ENCODE assay signal across 1 cellular context in the genomic region with DNA sequence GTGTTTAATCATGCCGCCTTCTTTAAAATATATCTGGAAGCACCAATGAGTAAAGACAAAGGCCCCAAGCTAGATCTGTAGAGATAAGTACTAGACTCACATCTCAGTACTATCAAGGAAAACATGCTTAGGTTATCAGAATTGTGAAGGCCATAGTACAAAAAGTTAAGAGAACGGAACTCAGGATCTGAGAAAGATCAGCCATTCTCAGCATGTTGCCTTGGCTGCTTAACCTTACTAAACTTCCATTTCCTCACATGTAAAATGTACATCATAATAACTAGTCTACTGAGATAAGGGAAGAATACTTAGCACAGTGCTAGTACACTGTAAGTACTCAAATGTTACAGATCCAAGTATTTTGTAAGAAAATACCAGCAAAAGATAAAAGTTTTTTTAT.
TF ChIP-seq lines count a peak whose summit lies in the region.

No MANE protein-coding gene starts in this region.

TF ChIP-seq in GM12878, 131 proteins besides CTCF, POLR2A, EP300 and RAD21:
- TF ChIP-seq POLR2AphosphoS2 (IDR thresholded peaks at IDR 0.05; ENCODE audit: low read depth, low read length) = 0 out of 2 replicates have a peak, but pooled peaks have one; percentile 26
- TF ChIP-seq BMI1 (IDR thresholded peaks at IDR 0.05; ENCODE audit: borderline replicate concordance) = no peak
